ENCODE assay signal across 24 cellular contexts in genomic region chr9:136332482-136332983, GRCh38. TPM values are rescaled to one million over a fixed set of nuclear protein-coding genes. Genes with fewer than 3 reads are reported as not detected.
"Had no signal": no experiment of that assay in that cellular context is flagged by ENCODE, and none has a peak within 500 bp of the region (broad histone marks: within the 10 kb centered on the region; RNA-seq: fewer than 3 reads in every experiment).

No MANE protein-coding gene starts in this region.

- H3K27ac ChIP-seq: esophagus squamous epithelium, gastroesophageal sphincter, parathyroid adenoma, prostate gland, sigmoid colon, skin epidermis, stomach, thoracic aorta, transverse colon had no signal

- DNase-seq: esophagus squamous epithelium; foreskin fibroblast; left colon; mesendoderm; naive B cell; sigmoid colon; stimulated activated CD4-positive, alpha-beta T cell treated with anti-CD3 and anti-CD28 coated beads, Interleukin-2, amount 100 ng/mL, for 24 hours; stimulated activated CD4-positive, alpha-beta T cell treated with anti-CD3 and anti-CD28 coated beads, Interleukin-4, amount 100 ng/mL, for 4 hours; stimulated activated naive B cell treated with anti-CD40 and anti-IgM and Interleukin-4, amounts not matched to agents 10 μg/mL and 1 μg/mL and 100 μg/mL, for 72 hours; stomach; substantia nigra; transverse colon had no signal

- H3K27me3 ChIP-seq: gastroesophageal sphincter, sigmoid colon had no signal

- H3K4me3 Mint-ChIP-seq: dendritic cell treated with granulocyte-macrophage colony-stimulating factor and Interleukin-4, amounts not matched to agents 40 ng/mL and 50 ng/mL, for 4 days; naive B cell; nephron; stimulated activated naive B cell treated with anti-CD40 and anti-IgM and Interleukin-4, amounts not matched to agents 10 μg/mL and 1 μg/mL and 100 μg/mL, for 72 hours had no signal

- H3K27ac Mint-ChIP-seq: dendritic cell treated with granulocyte-macrophage colony-stimulating factor and Interleukin-4, amounts not matched to agents 40 ng/mL and 50 ng/mL, for 4 days; nephron; stimulated activated naive B cell treated with anti-CD40 and anti-IgM and Interleukin-4, amounts not matched to agents 10 μg/mL and 1 μg/mL and 100 μg/mL, for 72 hours had no signal

- H3K9ac ChIP-seq: parathyroid adenoma had no signal

- H3K36me3 Mint-ChIP-seq: naive B cell; stimulated activated naive B cell treated with anti-CD40 and anti-IgM and Interleukin-4, amounts not matched to agents 10 μg/mL and 1 μg/mL and 100 μg/mL, for 72 hours had no signal

- H3K4me1 ChIP-seq: parathyroid adenoma had no signal

- H3K36me3 ChIP-seq: transverse colon had no signal

- H3K4me3 ChIP-seq: esophagus squamous epithelium, gastroesophageal sphincter, prostate gland, sigmoid colon, skin epidermis, stomach, thoracic aorta, transverse colon had no signal

- H3K9me3 ChIP-seq: esophagus squamous epithelium, gastroesophageal sphincter, prostate gland, sigmoid colon, stomach, thoracic aorta, transverse colon had no signal

- ATAC-seq: gastroesophageal sphincter; left colon; stimulated activated naive B cell treated with anti-CD40 and anti-IgM and Interleukin-4, amounts not matched to agents 10 μg/mL and 1 μg/mL and 100 μg/mL, for 72 hours had no signal

- H3K9me3 Mint-ChIP-seq: dendritic cell treated with granulocyte-macrophage colony-stimulating factor and Interleukin-4, amounts not matched to agents 40 ng/mL and 50 ng/mL, for 4 days; naive B cell; nephron; stimulated activated naive B cell treated with anti-CD40 and anti-IgM and Interleukin-4, amounts not matched to agents 10 μg/mL and 1 μg/mL and 100 μg/mL, for 72 hours had no signal

- FAIRE-seq: colon had no signal

RNA-seq across cellular contexts. Expression of gene CCDC187, which starts 28.6 kb away (rescaled TPM):
- total RNA-seq: esophagus squamous epithelium, gastroesophageal sphincter, lung microvascular endothelial cell, omental fat pad, renal cortical epithelial cell, sigmoid colon, thoracic aorta had no signal
- polyA plus RNA-seq: liver had no signal
